In genomic region chr6:125953502-125953875, GRCh38 we compare ENCODE assay signal across 10 cellular contexts.
DNase-seq lines count a peak whose midpoint lies in the region; ATAC-seq and TF ChIP-seq lines count a peak whose summit lies in the region.
"Had no signal": no experiment of that assay in that cellular context is flagged by ENCODE, and none has a peak within 500 bp of the region (broad histone marks: within the 10 kb centered on the region; RNA-seq: fewer than 3 reads in every experiment).

No MANE protein-coding gene starts in this region.

- H3K27me3 ChIP-seq in DOHH2 (ENCODE audit: control insufficient read depth, low read length) (no peaks in the 10 kb centered on the region), SU-DHL-6 (ENCODE audit: low read length) (no peaks in the 10 kb centered on the region)
- H3K27me3 ChIP-seq: tibial nerve had no signal

- no peak for TF ChIP-seq CTCF in DOHH2 (IDR thresholded peaks at IDR 0.05; ENCODE audit: low read depth, low read length, poor library complexity, severe bottlenecking)
- TF ChIP-seq CTCF in LNCaP clone FGC (IDR thresholded peaks at IDR 0.05; ENCODE audit: control insufficient read depth, extremely low read depth, insufficient read depth), result peak; percentile 65
- peak; percentile 31 for TF ChIP-seq CTCF in SU-DHL-6 (IDR thresholded peaks at IDR 0.05; ENCODE audit: insufficient read depth, low read length, poor library complexity, severe bottlenecking)

- peaks cover 21% of the 10 kb centered on the region for H3K4me1 ChIP-seq in DOHH2 (ENCODE audit: control insufficient read depth, low read length)

- H3F3A ChIP-seq in DOHH2 (ENCODE audit: control insufficient read depth, insufficient read depth), result no peaks in the 10 kb centered on the region
- H3F3A ChIP-seq in SU-DHL-6 (ENCODE audit: insufficient read depth), result no peaks in the 10 kb centered on the region

- H3K4me2 ChIP-seq in DOHH2 (ENCODE audit: low read length), result peak overlapping the region; percentile 13; the same call in 1 of the 2 replicates
- H3K4me2 ChIP-seq in SU-DHL-6 (ENCODE audit: low read depth, low read length, poor library complexity, severe bottlenecking), result no peak overlapping the region

- DNase-seq in LNCaP clone FGC (ENCODE audit: low read depth), result no peak
- peak; percentile 31 for DNase-seq in kidney tubule cell (ENCODE audit: low spot score)
- no peak for DNase-seq in substantia nigra (lab: John Stamatoyannopoulos, UW)
- DNase-seq in retina, result no peak
- DNase-seq: activated gamma-delta T cell had no signal

- no peaks in the 10 kb centered on the region for H4K20me1 ChIP-seq in DOHH2 (ENCODE audit: control insufficient read depth, insufficient read depth, low read depth, low read length)
- H4K20me1 ChIP-seq in SU-DHL-6 (ENCODE audit: low read depth, low read length), result no peaks in the 10 kb centered on the region

- ATAC-seq in GM21717 (IDR thresholded peaks at IDR 0.05; ENCODE audit: unreplicated experiment) (no peak), GM21423 (IDR thresholded peaks at IDR 0.05; ENCODE audit: unreplicated experiment) (no peak)

- H3K9me2 ChIP-seq in DOHH2 (replicated peaks; ENCODE audit: control insufficient read depth, low read length) (no peaks in the 10 kb centered on the region), SU-DHL-6 (replicated peaks; ENCODE audit: insufficient read depth, low read length) (no peaks in the 10 kb centered on the region)

- H2AFZ ChIP-seq in SU-DHL-6 (ENCODE audit: low read depth, low read length, severe bottlenecking), result no peak overlapping the region

- H3K79me2 ChIP-seq in DOHH2 (ENCODE audit: control insufficient read depth, low read length) (peaks cover 18% of the 10 kb centered on the region), SU-DHL-6 (ENCODE audit: insufficient read depth, low read length) (no peaks in the 10 kb centered on the region)

- no peak overlapping the region for H3K4me3 ChIP-seq in DOHH2 (ENCODE audit: low read length)
- no peak overlapping the region for H3K4me3 ChIP-seq in LNCaP clone FGC (ENCODE audit: low read depth, low read length)
- no peak overlapping the region for H3K4me3 ChIP-seq in SU-DHL-6 (ENCODE audit: insufficient read depth, low read length, poor library complexity, severe bottlenecking)
- H3K4me3 ChIP-seq: tibial nerve had no signal

- H3K27ac ChIP-seq in DOHH2 (ENCODE audit: low read depth, low read length) (no peak overlapping the region), SU-DHL-6 (ENCODE audit: low read depth, low read length) (no peak overlapping the region), substantia nigra (ENCODE audit: low read depth, low read length, poor library complexity, severe bottlenecking) (no peak overlapping the region)
- H3K27ac ChIP-seq: tibial nerve had no signal

- H3K9me3 ChIP-seq in DOHH2 (ENCODE audit: control insufficient read depth, insufficient read depth, low read length) (no peaks in the 10 kb centered on the region), SU-DHL-6 (ENCODE audit: insufficient read depth, low read length) (no peaks in the 10 kb centered on the region)
- H3K9me3 ChIP-seq: tibial nerve had no signal

- peaks cover 8% of the 10 kb centered on the region for H3K36me3 ChIP-seq in DOHH2 (ENCODE audit: control insufficient read depth, low read length)
- H3K36me3 ChIP-seq in SU-DHL-6 (ENCODE audit: low read length), result no peaks in the 10 kb centered on the region
- H3K36me3 ChIP-seq: tibial nerve had no signal

- H3K9ac ChIP-seq in SU-DHL-6 (ENCODE audit: low read length), result no peak overlapping the region
